8 cellular contexts compared by ENCODE assay signal in the genomic region with DNA sequence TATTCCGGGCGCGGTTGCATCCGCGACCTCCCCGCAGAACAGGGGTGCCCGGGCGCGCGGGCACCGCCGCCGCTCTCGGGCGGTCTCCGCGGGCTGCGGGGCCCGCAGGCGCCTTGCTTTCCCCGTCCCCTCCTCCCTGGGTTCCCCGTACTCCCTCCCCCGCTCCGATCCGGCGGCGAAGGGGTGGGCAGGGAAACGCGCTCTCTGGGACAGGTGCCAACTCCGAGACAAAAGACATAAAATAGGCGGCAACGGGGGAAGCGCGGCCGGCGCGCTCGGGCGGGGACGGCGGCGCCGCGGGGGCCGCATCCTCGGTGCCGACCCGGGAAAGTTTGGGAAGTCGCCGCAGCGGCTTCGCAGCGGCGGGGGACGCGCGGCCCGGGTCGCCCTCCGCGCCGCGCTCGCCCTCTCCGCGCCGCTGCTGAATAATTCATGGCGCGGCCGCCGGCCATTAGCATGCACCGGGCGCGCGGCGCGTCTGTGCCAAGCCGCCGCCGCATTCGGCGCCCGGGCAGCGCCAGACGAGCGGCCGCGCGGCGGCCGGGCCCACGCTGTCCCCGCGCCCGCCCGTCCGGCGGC.
DNase-seq lines count a peak whose midpoint lies in the region; ATAC-seq and TF ChIP-seq lines count a peak whose summit lies in the region.

No MANE protein-coding gene starts in this region.

- peak overlapping the region; percentile 97 to 98 for H3K27ac ChIP-seq in left lung

- DNase-seq in A172 (ENCODE audit: low spot score) (peak; percentile 59), NCI-H1930 (lab: John Stamatoyannopoulos, UW) (peak; percentile 57 to 79), WTC11 (ENCODE audit: low spot score) (peak; percentile 38), dedifferentiated amniotic fluid mesenchymal stem cell (ENCODE audit: extremely low spot score) (peak; percentile 87), left lung (peak; percentile 92)
- DNase-seq in stimulated activated CD4-positive, alpha-beta T cell treated with anti-CD3 and anti-CD28 coated beads, Interleukin-15, amount 100 ng/mL, for 24 hours, result peak; percentile 77
- DNase-seq in NK-92 treated with Interleukin-12 subunit alpha and Interleukin-12 subunit beta, amount 100 ng/mL, for 24 hours (lab: John Stamatoyannopoulos, UW), result no peak

- H3K27me3 ChIP-seq in left lung, result no peaks in the 10 kb centered on the region

- peaks cover 32 to 79% of the 10 kb centered on the region in 2 donors for H3K4me1 ChIP-seq in left lung

- H3K36me3 Mint-ChIP-seq in WTC11, result no peaks in the 10 kb centered on the region

- CTCF ChIA-PET in WTC11 (lab: Charles Lee), result interaction anchor here (0.6 to 2.7 kb wide), 7 partner anchors 36 to 77 kb away, joined by 3 to 28 read pairs (median 5); no protein-coding TSS in a partner anchor

- H3K9me3 ChIP-seq in left lung, result no peaks in the 10 kb centered on the region

- peaks cover 68% of the 10 kb centered on the region for H3K27me3 Mint-ChIP-seq in WTC11 (ENCODE audit: low read depth)

- peak overlapping the region; percentile 41 to 75 for H3K4me3 ChIP-seq in left lung

- peak overlapping the region; percentile 67 for H3K4me3 Mint-ChIP-seq in WTC11

- H3K27ac Mint-ChIP-seq in WTC11, result no peak overlapping the region

- POLR2A ChIA-PET in WTC11 (lab: Charles Lee), result no interaction called here

- TF ChIP-seq CTCF in WTC11 (IDR thresholded peaks at IDR 0.05) (no peak), left lung (IDR thresholded peaks at IDR 0.05) (no peak)

- peaks cover 27% of the 10 kb centered on the region for H3K4me1 Mint-ChIP-seq in WTC11

- 0 out of 2 replicates have a peak, but pooled peaks have one; percentile 3 for ATAC-seq in WTC11
- ATAC-seq in left lung, result peak; percentile 24

- intact Hi-C loops in left lung (cut with DNase I), result loop anchor here in 1 of 2 donors (10.0 kb wide), 1 partner anchor 67 kb away; no protein-coding TSS in a partner anchor

- TF ChIP-seq POLR2A in GM19099 (IDR thresholded peaks at IDR 0.05; ENCODE audit: extremely low read depth, insufficient read length, low read depth), result peak; percentile 17

- H3K9me3 Mint-ChIP-seq in WTC11, result no peaks in the 10 kb centered on the region

- peaks cover 0 to 12% of the 10 kb centered on the region in 2 donors for H3K36me3 ChIP-seq in left lung

TF ChIP-seq in WTC11, 78 proteins besides CTCF, POLR2A, EP300 and RAD21:
- TF ChIP-seq, protein P1, sequence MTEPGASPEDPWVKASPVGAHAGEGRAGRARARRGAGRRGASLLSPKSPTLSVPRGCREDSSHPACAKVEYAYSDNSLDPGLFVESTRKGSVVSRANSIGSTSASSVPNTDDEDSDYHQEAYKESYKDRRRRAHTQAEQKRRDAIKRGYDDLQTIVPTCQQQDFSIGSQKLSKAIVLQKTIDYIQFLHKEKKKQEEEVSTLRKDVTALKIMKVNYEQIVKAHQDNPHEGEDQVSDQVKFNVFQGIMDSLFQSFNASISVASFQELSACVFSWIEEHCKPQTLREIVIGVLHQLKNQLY (CRISPR knock-in tag; IDR thresholded peaks at IDR 0.05), result no peak
- TF ChIP-seq MYBL2 (CRISPR knock-in tag; IDR thresholded peaks at IDR 0.05), result no peak
- TF ChIP-seq, protein P2, sequence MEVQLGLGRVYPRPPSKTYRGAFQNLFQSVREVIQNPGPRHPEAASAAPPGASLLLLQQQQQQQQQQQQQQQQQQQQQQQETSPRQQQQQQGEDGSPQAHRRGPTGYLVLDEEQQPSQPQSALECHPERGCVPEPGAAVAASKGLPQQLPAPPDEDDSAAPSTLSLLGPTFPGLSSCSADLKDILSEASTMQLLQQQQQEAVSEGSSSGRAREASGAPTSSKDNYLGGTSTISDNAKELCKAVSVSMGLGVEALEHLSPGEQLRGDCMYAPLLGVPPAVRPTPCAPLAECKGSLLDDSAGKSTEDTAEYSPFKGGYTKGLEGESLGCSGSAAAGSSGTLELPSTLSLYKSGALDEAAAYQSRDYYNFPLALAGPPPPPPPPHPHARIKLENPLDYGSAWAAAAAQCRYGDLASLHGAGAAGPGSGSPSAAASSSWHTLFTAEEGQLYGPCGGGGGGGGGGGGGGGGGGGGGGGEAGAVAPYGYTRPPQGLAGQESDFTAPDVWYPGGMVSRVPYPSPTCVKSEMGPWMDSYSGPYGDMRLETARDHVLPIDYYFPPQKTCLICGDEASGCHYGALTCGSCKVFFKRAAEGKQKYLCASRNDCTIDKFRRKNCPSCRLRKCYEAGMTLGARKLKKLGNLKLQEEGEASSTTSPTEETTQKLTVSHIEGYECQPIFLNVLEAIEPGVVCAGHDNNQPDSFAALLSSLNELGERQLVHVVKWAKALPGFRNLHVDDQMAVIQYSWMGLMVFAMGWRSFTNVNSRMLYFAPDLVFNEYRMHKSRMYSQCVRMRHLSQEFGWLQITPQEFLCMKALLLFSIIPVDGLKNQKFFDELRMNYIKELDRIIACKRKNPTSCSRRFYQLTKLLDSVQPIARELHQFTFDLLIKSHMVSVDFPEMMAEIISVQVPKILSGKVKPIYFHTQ (CRISPR knock-in tag; IDR thresholded peaks at IDR 0.05), result no peak
- TF ChIP-seq, protein P3, sequence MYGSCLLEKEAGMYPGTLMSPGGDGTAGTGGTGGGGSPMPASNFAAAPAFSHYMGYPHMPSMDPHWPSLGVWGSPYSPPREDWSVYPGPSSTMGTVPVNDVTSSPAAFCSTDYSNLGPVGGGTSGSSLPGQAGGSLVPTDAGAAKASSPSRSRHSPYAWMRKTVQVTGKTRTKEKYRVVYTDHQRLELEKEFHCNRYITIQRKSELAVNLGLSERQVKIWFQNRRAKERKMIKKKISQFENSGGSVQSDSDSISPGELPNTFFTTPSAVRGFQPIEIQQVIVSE (CRISPR knock-in tag; IDR thresholded peaks at IDR 0.05; ENCODE audit: borderline replicate concordance), result no peak
